Comparison of ENCODE assay signal across 8 cellular contexts in genomic region chr5:82351754-82352145, GRCh38.
A peak's percentile ranks its signal among the peaks of the same experiment; 100 is the strongest.
DNase-seq lines count a peak whose midpoint lies in the region; ATAC-seq and TF ChIP-seq lines count a peak whose summit lies in the region.

No MANE protein-coding gene starts in this region.

- peak; percentile 90 for TF ChIP-seq CTCF in PC-9 (conservative IDR thresholded peaks at IDR 0.05)

- no peak overlapping the region for H2BK15ac ChIP-seq in mesenchymal stem cell (ENCODE audit: low read depth, poor library complexity, severe bottlenecking)

- no peak overlapping the region for H2BK12ac ChIP-seq in mesenchymal stem cell (ENCODE audit: low read length in 2 of 2)

- no peaks in the 10 kb centered on the region for H3K4me1 ChIP-seq in PC-9 (replicated peaks; ENCODE audit: insufficient read depth)
- H3K4me1 ChIP-seq in mesenchymal stem cell (ENCODE audit: control insufficient read depth, insufficient read depth, low read depth, low read length) = peaks cover 15% of the 10 kb centered on the region

- no peak overlapping the region for H3K14ac ChIP-seq in mesenchymal stem cell (ENCODE audit: low read length in 2 of 2)

- no peaks in the 10 kb centered on the region for H3K36me3 ChIP-seq in PC-9 (ENCODE audit: low read depth)
- no peaks in the 10 kb centered on the region for H3K36me3 ChIP-seq in mesenchymal stem cell (ENCODE audit: control insufficient read depth in 1 of 2, insufficient read depth in 2 of 2, low read depth in 1 of 2, low read length in 2 of 2)

- no peak overlapping the region for H3K18ac ChIP-seq in mesenchymal stem cell (ENCODE audit: low read depth in 1 of 2, low read length in 2 of 2)

- no peak overlapping the region for H3K4me3 ChIP-seq in PC-9
- H3K4me3 ChIP-seq in mesenchymal stem cell (ENCODE audit: insufficient read depth in 1 of 2, low read depth in 1 of 2, low read length in 2 of 2) = no peak overlapping the region

- no TSS peak for BruUV-seq in PC-9 (replicated peaks; lab: Mats Ljungman, UMichigan)

- H3K79me2 ChIP-seq in PC-9 (ENCODE audit: low read depth) = no peaks in the 10 kb centered on the region

- H3K9me2 ChIP-seq in PC-9 (ENCODE audit: insufficient read depth) = no peaks in the 10 kb centered on the region

- no peak overlapping the region for H4K8ac ChIP-seq in mesenchymal stem cell (ENCODE audit: low read length)

- no peak overlapping the region for H4K91ac ChIP-seq in mesenchymal stem cell (ENCODE audit: low read length)

- TF ChIP-seq RAD21 in Ishikawa (IDR thresholded peaks at IDR 0.05; ENCODE audit: low read depth) = peak; percentile 82

- no peaks in the 10 kb centered on the region for H3K9me3 Mint-ChIP-seq in activated CD4-positive, alpha-beta T cell treated with anti-CD3 and anti-CD28 coated beads, Interleukin-2, amount 10 ng/mL, durations not matched to agents 24 days and 14 days
- no peaks in the 10 kb centered on the region for H3K9me3 Mint-ChIP-seq in effector memory CD8-positive, alpha-beta T cell

- H3K9ac ChIP-seq in mesenchymal stem cell (ENCODE audit: low read length) = peak overlapping the region; percentile 50

- no peak overlapping the region for H3K27ac Mint-ChIP-seq in activated CD4-positive, alpha-beta T cell treated with anti-CD3 and anti-CD28 coated beads, Interleukin-2, amount 10 ng/mL, durations not matched to agents 24 days and 14 days
- H3K27ac Mint-ChIP-seq in effector memory CD8-positive, alpha-beta T cell = no peak overlapping the region

- H3K79me1 ChIP-seq in mesenchymal stem cell (replicated peaks; ENCODE audit: low read length, poor library complexity, severe bottlenecking) = no peaks in the 10 kb centered on the region

- H3K27me3 Mint-ChIP-seq in activated CD4-positive, alpha-beta T cell treated with anti-CD3 and anti-CD28 coated beads, Interleukin-2, amount 10 ng/mL, durations not matched to agents 24 days and 14 days = no peaks in the 10 kb centered on the region
- no peaks in the 10 kb centered on the region for H3K27me3 Mint-ChIP-seq in effector memory CD8-positive, alpha-beta T cell

- H4K20me1 ChIP-seq in PC-9 (ENCODE audit: insufficient read depth) = no peaks in the 10 kb centered on the region

- no peak overlapping the region for H3K27ac ChIP-seq in PC-9
- no peak overlapping the region for H3K27ac ChIP-seq in mesenchymal stem cell (ENCODE audit: low read length, poor library complexity, severe bottlenecking)

- H3K36me3 Mint-ChIP-seq in activated CD4-positive, alpha-beta T cell treated with anti-CD3 and anti-CD28 coated beads, Interleukin-2, amount 10 ng/mL, durations not matched to agents 24 days and 14 days (ENCODE audit: low read depth) = peaks cover 1% of the 10 kb centered on the region
- H3K36me3 Mint-ChIP-seq in effector memory CD8-positive, alpha-beta T cell (ENCODE audit: insufficient read depth) = peaks cover 1% of the 10 kb centered on the region

- no peak overlapping the region for H2BK5ac ChIP-seq in mesenchymal stem cell (ENCODE audit: low read depth, low read length, poor library complexity, severe bottlenecking)

- intact Hi-C loops in activated CD4-positive, alpha-beta T cell treated with anti-CD3 and anti-CD28 coated beads, Interleukin-2, amount 10 ng/mL, durations not matched to agents 24 days and 14 days (cut with micrococcal nuclease) = loop anchor here (1.0 to 10.0 kb wide), 5 partner anchors 143 to 1213 kb away; partner anchors contain the start of gene VCAN
- intact Hi-C loops in PC-9 (cut with micrococcal nuclease; ENCODE audit: unreplicated experiment) = loop anchor here (1.0 to 5.0 kb wide), 5 partner anchors 69 to 1361 kb away; no protein-coding TSS in a partner anchor

- 25% methylated on average over 1 of the region's 2 CpGs for WGBS in mesenchymal stem cell

- H2AFZ ChIP-seq in PC-9 (no peak overlapping the region), mesenchymal stem cell (ENCODE audit: low read depth, low read length) (no peak overlapping the region)

- H3K23ac ChIP-seq in mesenchymal stem cell (ENCODE audit: low read length in 2 of 2) = no peak overlapping the region

- peaks cover 50% of the 10 kb centered on the region for H3K4me1 Mint-ChIP-seq in activated CD4-positive, alpha-beta T cell treated with anti-CD3 and anti-CD28 coated beads, Interleukin-2, amount 10 ng/mL, durations not matched to agents 24 days and 14 days
- peaks cover 0 to 5% of the 10 kb centered on the region in 2 donors for H3K4me1 Mint-ChIP-seq in effector memory CD8-positive, alpha-beta T cell (ENCODE audit: low read depth in 2 of 2)

- H3K27me3 ChIP-seq in PC-9 (ENCODE audit: insufficient read depth, low read depth) = no peaks in the 10 kb centered on the region
- no peaks in the 10 kb centered on the region for H3K27me3 ChIP-seq in mesenchymal stem cell (ENCODE audit: control insufficient read depth in 1 of 2, insufficient read depth in 1 of 2, low read length in 2 of 2)

- POLR2A ChIA-PET in PC-9 (lab: Charles Lee; ENCODE audit: unreplicated experiment) = no interaction called here

- no peak overlapping the region for H3K4me2 ChIP-seq in PC-9
- no peak overlapping the region for H3K4me2 ChIP-seq in mesenchymal stem cell (ENCODE audit: low read length, poor library complexity, severe bottlenecking)

- H2AK5ac ChIP-seq in mesenchymal stem cell (ENCODE audit: low read length, severe bottlenecking) = no peak overlapping the region

- CTCF ChIA-PET in PC-9 (lab: Charles Lee) = interaction anchor here (0.6 kb wide), 1 partner anchor 39 kb away, joined by 3 read pairs; no protein-coding TSS in a partner anchor

- no peak overlapping the region for H3K4me3 Mint-ChIP-seq in activated CD4-positive, alpha-beta T cell treated with anti-CD3 and anti-CD28 coated beads, Interleukin-2, amount 10 ng/mL, durations not matched to agents 24 days and 14 days
- H3K4me3 Mint-ChIP-seq in effector memory CD8-positive, alpha-beta T cell = no peak overlapping the region

- no peak overlapping the region for H2BK120ac ChIP-seq in mesenchymal stem cell (ENCODE audit: low read depth, low read length)

- DNase-seq in activated CD4-positive, alpha-beta T cell treated with anti-CD3 and anti-CD28 coated beads, Interleukin-2, amount 10 ng/mL, durations not matched to agents 24 days and 14 days = peak; percentile 75
- no peak for DNase-seq in activated CD4-positive, alpha-beta T cell treated with anti-CD3 and anti-CD28 coated beads for 1 hour
- DNase-seq in PC-9 (peak in 1 of 2 experiments; percentile 49), mesenchymal stem cell (peak; percentile 79)
- peak in 2 of 3 experiments; percentile 8 to 14 for DNase-seq in effector memory CD8-positive, alpha-beta T cell

- H3K9me3 ChIP-seq in PC-9 (ENCODE audit: insufficient read depth, low read depth) (no peaks in the 10 kb centered on the region), mesenchymal stem cell (ENCODE audit: control insufficient read depth, low read length) (no peaks in the 10 kb centered on the region)

- no peak for TF ChIP-seq EP300 in Ishikawa (IDR thresholded peaks at IDR 0.05; ENCODE audit: borderline replicate concordance)

- ATAC-seq in GM21619 (IDR thresholded peaks at IDR 0.05; ENCODE audit: unreplicated experiment) = peak; percentile 71
- ATAC-seq in effector memory CD8-positive, alpha-beta T cell (replicated peaks) = peak; percentile 63
- ATAC-seq in GM19467 (IDR thresholded peaks at IDR 0.05; ENCODE audit: unreplicated experiment) = no peak

- peaks cover 4% of the 10 kb centered on the region for H3F3A ChIP-seq in PC-9 (ENCODE audit: insufficient read depth, low read depth)

- no peak overlapping the region for H3K4ac ChIP-seq in mesenchymal stem cell (ENCODE audit: low read depth in 1 of 2, low read length in 2 of 2)

TF ChIP-seq in Ishikawa, 13 proteins besides CTCF, POLR2A, EP300 and RAD21 (continues in another document):
- TF ChIP-seq TEAD4 (IDR thresholded peaks at IDR 0.05) = no peak
- no peak for TF ChIP-seq CEBPB (IDR thresholded peaks at IDR 0.05)
- TF ChIP-seq REST (IDR thresholded peaks at IDR 0.05; ENCODE audit: low read depth) = no peak
- no peak for TF ChIP-seq CREB1 (IDR thresholded peaks at IDR 0.05; ENCODE audit: low read depth)
- TF ChIP-seq YY1 (IDR thresholded peaks at IDR 0.05; ENCODE audit: low read depth) = no peak
- TF ChIP-seq MAX (IDR thresholded peaks at IDR 0.05) = no peak
- no peak for TF ChIP-seq ZBTB7A (IDR thresholded peaks at IDR 0.05; ENCODE audit: low read depth)
- TF ChIP-seq TAF1 (IDR thresholded peaks at IDR 0.05; ENCODE audit: low read depth) = no peak
- no peak for TF ChIP-seq TCF12 (IDR thresholded peaks at IDR 0.05; ENCODE audit: low read depth)
- no peak for TF ChIP-seq FOXM1 (IDR thresholded peaks at IDR 0.05; ENCODE audit: borderline replicate concordance, low read depth)
- TF ChIP-seq EGR1 (IDR thresholded peaks at IDR 0.05) = no peak
- no peak for TF ChIP-seq NFIC (IDR thresholded peaks at IDR 0.05)
